Comparison of ENCODE assay signal across 1 cellular context in genomic region chr22:43861529-43861928, GRCh38.
TF ChIP-seq lines count a peak whose summit lies in the region.

No MANE protein-coding gene starts in this region.

TF ChIP-seq in SK-N-SH, 30 proteins besides CTCF, POLR2A, EP300 and RAD21 (continued from another document):
- TF ChIP-seq IRF3 (IDR thresholded peaks at IDR 0.05; ENCODE audit: low read depth, low read length) (no peak), RFX5 (IDR thresholded peaks at IDR 0.05; ENCODE audit: low read length) (no peak), TEAD4 (IDR thresholded peaks at IDR 0.05; ENCODE audit: borderline replicate concordance, insufficient read depth) (no peak)
